Comparison of ENCODE assay signal across 1 cellular context in genomic region chr15:70099966-70100494, GRCh38.
TF ChIP-seq lines count a peak whose summit lies in the region.

No MANE protein-coding gene starts in this region.

TF ChIP-seq in K562, 482 proteins besides CTCF, POLR2A, EP300 and RAD21 (continued from another document):
- TF ChIP-seq ZBTB40 (IDR thresholded peaks at IDR 0.05) (0 out of 2 replicates have a peak, but pooled peaks have one; percentile 46), ZBTB40 (CRISPR knock-in tag; IDR thresholded peaks at IDR 0.05) (no peak), BRD9 (IDR thresholded peaks at IDR 0.05; ENCODE audit: low read depth, partially characterized antibody) (peak; percentile 54), GATA2 (CRISPR knock-in tag; IDR thresholded peaks at IDR 0.05) (no peak), ZNF395 (CRISPR knock-in tag; IDR thresholded peaks at IDR 0.05) (no peak), ZNF197 (CRISPR knock-in tag; IDR thresholded peaks at IDR 0.05; ENCODE audit: low read depth) (0 out of 2 replicates have a peak, but pooled peaks have one; percentile 44), MIER1 (IDR thresholded peaks at IDR 0.05; ENCODE audit: low read depth) (peak; percentile 52; the same call in 1 of the 2 replicates), CHD1 (IDR thresholded peaks at IDR 0.05; ENCODE audit: low read length) (peak; percentile 11), BCOR (IDR thresholded peaks at IDR 0.05) (peak; percentile 27; the same call in 1 of the 2 replicates), NRF1 (conservative IDR thresholded peaks at IDR 0.05 in 1 of 2, IDR thresholded peaks at IDR 0.05 in 1 of 2) (peak; percentile 59 to 66), HDAC1 (IDR thresholded peaks at IDR 0.05) (0 out of 4 replicates have a peak, but pooled peaks of 1 of the 2 experiments have one; percentile 20), LARP7 (IDR thresholded peaks at IDR 0.05) (peak; percentile 95), ZNF512 (tag; IDR thresholded peaks at IDR 0.05) (peak; percentile 96), HCFC1 (IDR thresholded peaks at IDR 0.05; ENCODE audit: low read depth, low read length) (no peak), MTA2 (IDR thresholded peaks at IDR 0.05; ENCODE audit: low read depth) (0 out of 2 replicates have a peak, but pooled peaks have one; percentile 31), ARHGAP35 (IDR thresholded peaks at IDR 0.05; ENCODE audit: partially characterized antibody) (peak; percentile 33)
TF ChIP-seq in K562: peak in this region for 30.
